ENCODE assay signal across 14 cellular contexts in the genomic region with DNA sequence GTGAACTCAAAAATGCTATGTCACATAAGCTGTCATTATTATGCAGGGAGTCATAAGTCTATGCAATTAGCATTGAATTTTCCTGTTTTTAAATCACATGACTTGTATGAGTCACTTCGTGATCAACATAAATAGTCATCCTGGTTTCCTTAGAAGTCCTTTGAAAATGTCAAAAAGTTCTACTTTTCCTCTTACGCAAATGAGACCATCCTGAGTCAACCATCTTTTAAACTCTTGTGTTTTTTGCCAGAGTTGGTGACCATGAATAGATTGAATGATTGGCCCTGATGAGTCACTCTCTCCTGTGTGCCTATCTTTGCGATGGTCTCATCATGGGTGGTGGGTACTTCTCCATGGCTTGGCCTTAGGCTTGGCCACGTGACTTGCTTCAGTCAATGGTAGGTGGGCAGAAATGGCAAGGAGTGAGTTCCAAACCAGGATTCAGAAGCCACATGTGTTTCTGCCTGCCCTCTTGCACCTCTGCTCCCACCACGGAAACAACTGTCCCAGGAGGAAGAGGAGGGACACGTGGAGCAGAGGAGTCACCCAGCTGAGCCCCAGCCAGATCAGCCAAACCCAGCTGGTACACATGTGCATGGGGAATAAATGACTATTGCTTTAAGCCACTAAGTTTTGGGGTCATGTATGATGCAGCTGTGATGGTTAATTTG.
DNase-seq lines count a peak whose midpoint lies in the region; ATAC-seq and TF ChIP-seq lines count a peak whose summit lies in the region.
"Had no signal": no experiment of that assay in that cellular context is flagged by ENCODE, and none has a peak within 500 bp of the region (broad histone marks: within the 10 kb centered on the region; RNA-seq: fewer than 3 reads in every experiment).

No MANE protein-coding gene starts in this region.

- no peaks in the 10 kb centered on the region for H3K9me3 ChIP-seq in suprapubic skin
- H3K9me3 ChIP-seq: right atrium auricular region, thoracic aorta had no signal

- DNase-seq in AG09309 (ENCODE audit: low read depth): peak; percentile 46
- peak; percentile 97 for DNase-seq in ELR (ENCODE audit: low read depth)
- DNase-seq in RWPE1 (ENCODE audit: low spot score): peak; percentile 38
- peak; percentile 65 to 67 for DNase-seq in foreskin fibroblast
- DNase-seq in omental fat pad (ENCODE audit: low spot score): no peak
- DNase-seq in suprapubic skin (ENCODE audit: low spot score in 2 of 2): no peak
- DNase-seq: activated CD8-positive, alpha-beta T cell treated with anti-CD3 and anti-CD28 coated beads for 36 hours; dorsolateral prefrontal cortex; left cardiac atrium; naive B cell; NCI-H2107 had no signal

- H3K27me3 ChIP-seq in suprapubic skin: peaks cover 38% of the 10 kb centered on the region
- H3K27me3 ChIP-seq: right atrium auricular region had no signal

- H3K4me1 ChIP-seq in suprapubic skin: no peaks in the 10 kb centered on the region
- H3K4me1 ChIP-seq: right atrium auricular region had no signal

- no peaks in the 10 kb centered on the region for H3K36me3 ChIP-seq in suprapubic skin
- H3K36me3 ChIP-seq: right atrium auricular region, thoracic aorta had no signal

- TF ChIP-seq CTCF in AG09309 (IDR thresholded peaks at IDR 0.05; ENCODE audit: control insufficient read depth, insufficient read depth, low read depth, low read length, missing control alignments) (no peak), RWPE1 (conservative IDR thresholded peaks at IDR 0.05; ENCODE audit: low read depth) (no peak), foreskin fibroblast (IDR thresholded peaks at IDR 0.05; ENCODE audit: low read depth, low read length) (no peak), omental fat pad (IDR thresholded peaks at IDR 0.05) (no peak), suprapubic skin (IDR thresholded peaks at IDR 0.05) (no peak)

- ATAC-seq in omental fat pad (ENCODE audit: low FRiP score) (no peak), GM19035 (IDR thresholded peaks at IDR 0.05; ENCODE audit: unreplicated experiment) (no peak)
- ATAC-seq: activated CD8-positive, alpha-beta T cell treated with anti-CD3 and anti-CD28 coated beads for 36 hours; left cardiac atrium had no signal

- WGBS in suprapubic skin: 72% methylated on average over 6 of the region's 6 CpGs

- POLR2A ChIA-PET in RWPE1 (lab: Yijun Ruan, JAX; ENCODE audit: low non-redundant PET): interaction anchor here (0.7 kb wide), 1 partner anchor 87 kb away, joined by 3 read pairs; no protein-coding TSS in a partner anchor

- TF ChIP-seq POLR2A in suprapubic skin (IDR thresholded peaks at IDR 0.05): no peak

- CTCF ChIA-PET in RWPE1 (lab: Yijun Ruan, JAX): interaction anchor here (0.6 to 0.8 kb wide), 3 partner anchors 74 to 269 kb away, joined by 3 to 5 read pairs (median 3); no protein-coding TSS in a partner anchor

- H3K4me3 ChIP-seq in AG09309 (ENCODE audit: control insufficient read depth, low read depth, low read length) (no peak overlapping the region), foreskin fibroblast (ENCODE audit: low read depth in 1 of 2, low read length in 2 of 2) (no peak overlapping the region), suprapubic skin (no peak overlapping the region)
- H3K4me3 ChIP-seq: dorsolateral prefrontal cortex, right atrium auricular region, thoracic aorta had no signal

- H3K27ac ChIP-seq in RWPE1 (no peak overlapping the region), suprapubic skin (no peak overlapping the region)
- H3K27ac ChIP-seq: dorsolateral prefrontal cortex, right atrium auricular region, thoracic aorta had no signal

- TF ChIP-seq EP300 in suprapubic skin (IDR thresholded peaks at IDR 0.05): no peak

Comparison
In these comparisons a context has a peak if more than half of its experiments do, and no peak if none do; other contexts are left out.
1. DNase-seq: peak in AG09309 (single experiment), ELR (single experiment), RWPE1 (single experiment) and foreskin fibroblast (2 of 2); none in omental fat pad (single experiment) and suprapubic skin (0 of 2).